ENCODE assay signal across 8 cellular contexts in genomic region chr22:38754247-38755154, GRCh38. TPM values are rescaled to one million over a fixed set of nuclear protein-coding genes. Genes with fewer than 3 reads are reported as not detected.
DNase-seq lines count a peak whose midpoint lies in the region; ATAC-seq and TF ChIP-seq lines count a peak whose summit lies in the region.

No MANE protein-coding gene starts in this region.

- H3K4me1 Mint-ChIP-seq in H9: peaks cover 23 to 25% of the 10 kb centered on the region in 2 experiments

- H3K27ac ChIP-seq in BLaER1: peak overlapping the region; percentile 96
- H3K27ac ChIP-seq in H9 (ENCODE audit: insufficient read length, low read depth, low read length): no peak overlapping the region
- H3K27ac ChIP-seq in gastrocnemius medialis: peak overlapping the region; percentile 93 to 100 (median 96)

- H4K20me1 ChIP-seq in BLaER1 (peaks cover 63% of the 10 kb centered on the region), H9 (ENCODE audit: control insufficient read depth, insufficient read depth, insufficient read length) (no peaks in the 10 kb centered on the region)

- no peak overlapping the region for H2BK5ac ChIP-seq in H9 (ENCODE audit: insufficient read length, low read length)

- no peak overlapping the region for H3K23ac ChIP-seq in H9 (ENCODE audit: insufficient read length, low read depth, low read length)

- intact Hi-C loops in gastrocnemius medialis (cut with DNase I; ENCODE audit: low total_unique reads): loop anchor here (1.0 to 10.0 kb wide), 4 partner anchors 47 to 770 kb away; partner anchors contain the start of genes ATF4 and JOSD1

- no peak overlapping the region for H2BK20ac ChIP-seq in H9 (ENCODE audit: low read depth, low read length, poor library complexity, severe bottlenecking)

- H4K91ac ChIP-seq in H9 (ENCODE audit: insufficient read length, low read depth, low read length): no peak overlapping the region

- H3K4me3 Mint-ChIP-seq in H9: peak overlapping the region; percentile 61 to 83

- H2BK15ac ChIP-seq in H9 (ENCODE audit: low read depth, low read length): no peak overlapping the region

- H3K9ac ChIP-seq in BLaER1 (peak overlapping the region; percentile 95), H9 (ENCODE audit: extremely low read depth, insufficient read length, low read length) (no peak overlapping the region)

- H3K14ac ChIP-seq in H9 (ENCODE audit: insufficient read depth, low read length): peak overlapping the region; percentile 54; the same call in 1 of the 2 replicates

- no peak overlapping the region for H3K4ac ChIP-seq in H9 (ENCODE audit: low read depth, low read length)

- peak overlapping the region; percentile 93 for H3K4me3 ChIP-seq in BLaER1
- H3K4me3 ChIP-seq in gastrocnemius medialis: peak overlapping the region; percentile 55 to 87 (median 74)

- H4K8ac ChIP-seq in H9 (replicated peaks; ENCODE audit: insufficient read length, low read depth, low read length): no peak overlapping the region

- no peak overlapping the region for H2BK120ac ChIP-seq in H9 (ENCODE audit: low read depth, low read length, poor library complexity, severe bottlenecking)

- H3K4me1 ChIP-seq in BLaER1 (peaks cover 78% of the 10 kb centered on the region), H9 (ENCODE audit: insufficient read depth, low read length) (peaks cover 5% of the 10 kb centered on the region; the same call in 1 of the 2 replicates), gastrocnemius medialis (peaks cover 40 to 46% of the 10 kb centered on the region in 2 donors)

- H2AFZ ChIP-seq in H9 (ENCODE audit: low read length): no peak overlapping the region

- no peaks in the 10 kb centered on the region for H3K79me1 ChIP-seq in H9 (ENCODE audit: insufficient read depth, low read depth, low read length, poor library complexity, severe bottlenecking)

- H3K18ac ChIP-seq in H9 (ENCODE audit: insufficient read length, low read depth, low read length): peak overlapping the region; percentile 27

- ATAC-seq in gastrocnemius medialis (peak; percentile 52 to 58), GM19455 (IDR thresholded peaks at IDR 0.05; ENCODE audit: unreplicated experiment) (no peak), GM19023 (IDR thresholded peaks at IDR 0.05; ENCODE audit: unreplicated experiment) (no peak)

- H3K27me3 Mint-ChIP-seq in H9 (ENCODE audit: low read depth): peaks cover 5% of the 10 kb centered on the region

- H3K27me3 ChIP-seq in BLaER1 (no peaks in the 10 kb centered on the region), H9 (ENCODE audit: insufficient read depth, low read length) (no peaks in the 10 kb centered on the region; the same call in 1 of the 2 replicates), gastrocnemius medialis (no peaks in the 10 kb centered on the region)

- H3K23me2 ChIP-seq in H9 (ENCODE audit: insufficient read length, low read depth, low read length, poor library complexity, severe bottlenecking): peaks cover 9% of the 10 kb centered on the region

- no peaks in the 10 kb centered on the region for H3K9me3 Mint-ChIP-seq in H9

- H2AK5ac ChIP-seq in H9 (ENCODE audit: insufficient read length, low read length): no peak overlapping the region

- peak overlapping the region; percentile 96 for H3K4me2 ChIP-seq in BLaER1
- peak overlapping the region; percentile 57 for H3K4me2 ChIP-seq in H9 (ENCODE audit: insufficient read depth, insufficient read length, low read length)

- no peak overlapping the region for H3T11ph ChIP-seq in H9 (ENCODE audit: low read length)

- WGBS in H9 (ENCODE audit: extremely low coverage, insufficient read length, low lambda C conversion rate): no CpG with 5 or more reads among the region's 19 CpGs

- in situ Hi-C loops in T47D (cut with HindIII; ENCODE audit: low pct_unique_long_range_greater_than_20kb, low sequenced_read_pairs) (no loop called here), gastrocnemius medialis (cut with MboI; ENCODE audit: low sequenced_read_pairs in 4 of 4) (no loop called here)

- no peak overlapping the region for H3K56ac ChIP-seq in H9 (ENCODE audit: insufficient read length, low read depth, low read length)

- no peaks in the 10 kb centered on the region for H3K79me2 ChIP-seq in H9 (ENCODE audit: insufficient read depth, low read length)

- DNase-seq in H9: peak; percentile 76
- peak; percentile 24 for DNase-seq in RKO (ENCODE audit: low spot score)
- DNase-seq in T47D (ENCODE audit: low read depth in 1 of 2, low spot score in 1 of 2): peak; percentile 43 to 93
- DNase-seq in iPS-NIHi11 (ENCODE audit: low spot score): peak; percentile 79
- DNase-seq in gastrocnemius medialis: peak; percentile 76 to 87

- TF ChIP-seq POLR2A in gastrocnemius medialis (IDR thresholded peaks at IDR 0.05): peak in 1 of 2 donors; percentile 4

- no peak for TF ChIP-seq CTCF in H9 (conservative IDR thresholded peaks at IDR 0.05)
- TF ChIP-seq CTCF in gastrocnemius medialis (IDR thresholded peaks at IDR 0.05 in 4 of 5, conservative IDR thresholded peaks at IDR 0.05 in 1 of 5): no peak

- H3K9me3 ChIP-seq in BLaER1: no peaks in the 10 kb centered on the region
- no peaks in the 10 kb centered on the region for H3K9me3 ChIP-seq in H9 (ENCODE audit: control insufficient read depth, low read depth, low read length)
- no peaks in the 10 kb centered on the region for H3K9me3 ChIP-seq in gastrocnemius medialis

- peak overlapping the region in 2 of 3 experiments; percentile 37 to 75; a peak in 1 of 7 replicates for H3K27ac Mint-ChIP-seq in H9

- H3K36me3 ChIP-seq in BLaER1 (peaks cover 38% of the 10 kb centered on the region), gastrocnemius medialis (peaks cover 3 to 35% of the 10 kb centered on the region in 2 donors)

- H4K5ac ChIP-seq in H9 (ENCODE audit: insufficient read length, low read depth, low read length): no peak overlapping the region

- H3K36me3 Mint-ChIP-seq in H9 (ENCODE audit: insufficient read depth in 1 of 3, low read depth in 3 of 3): peaks cover 0 to 12% (median 5%) of the 10 kb centered on the region in 3 experiments; a peak in 4 of 7 replicates

- no peak overlapping the region for H2BK12ac ChIP-seq in H9 (ENCODE audit: insufficient read length, low read depth, low read length)

RNA-seq across cellular contexts. Expression of gene SUN2, which starts 1.3 kb away (rescaled TPM):
- total RNA-seq in H9 (2021): 12.0 and 12.1 TPM in 2 replicates
- 100 to 1,000 TPM; 177 to 423 (median 312) TPM for total RNA-seq in gastrocnemius medialis

RNA-seq across cellular contexts. Expression of gene DNAL4, which starts 39.4 kb away (rescaled TPM):
- total RNA-seq in H9 (2021) (8.3 and 8.9 TPM in 2 replicates), gastrocnemius medialis (1 to 10 TPM; 5.7 to 7.2 (median 6.7) TPM)

RNA-seq across cellular contexts. Expression of gene GTPBP1, which starts 48.8 kb away (rescaled TPM):
- total RNA-seq in H9 (2021) (108 TPM in 2 replicates), gastrocnemius medialis (100 to 1,000 TPM in 1 of 4 donors, 10 to 100 TPM in 3; 27.7 to 124 (median 36.0) TPM)

RNA-seq across cellular contexts. Expression of gene JOSD1, which starts 53.8 kb away (rescaled TPM):
- total RNA-seq in H9 (2021): 18.3 and 19.2 TPM in 2 replicates
- 10 to 100 TPM; 25.1 to 50.5 (median 42.4) TPM for total RNA-seq in gastrocnemius medialis

Comparison
In these comparisons a context has a peak if more than half of its experiments do, and no peak if none do; other contexts are left out.
1. DNase-seq: peak in every context shown above with its lines; median percentile 82 in gastrocnemius medialis; 79 in iPS-NIHi11; 76 in H9; 68 in T47D; 24 in RKO.
2. ATAC-seq: peak in gastrocnemius medialis (2 of 2); none in GM19455 (single experiment) and GM19023 (single experiment).
3. RNA of gene SUN2, which starts 1.3 kb away (total RNA-seq): 177 to 423 TPM in gastrocnemius medialis; 12.0 to 12.1 TPM in H9; every median in the first group is over 10 times any median in the second.